Comparison of ENCODE assay signal across 7 cellular contexts in the genomic region with DNA sequence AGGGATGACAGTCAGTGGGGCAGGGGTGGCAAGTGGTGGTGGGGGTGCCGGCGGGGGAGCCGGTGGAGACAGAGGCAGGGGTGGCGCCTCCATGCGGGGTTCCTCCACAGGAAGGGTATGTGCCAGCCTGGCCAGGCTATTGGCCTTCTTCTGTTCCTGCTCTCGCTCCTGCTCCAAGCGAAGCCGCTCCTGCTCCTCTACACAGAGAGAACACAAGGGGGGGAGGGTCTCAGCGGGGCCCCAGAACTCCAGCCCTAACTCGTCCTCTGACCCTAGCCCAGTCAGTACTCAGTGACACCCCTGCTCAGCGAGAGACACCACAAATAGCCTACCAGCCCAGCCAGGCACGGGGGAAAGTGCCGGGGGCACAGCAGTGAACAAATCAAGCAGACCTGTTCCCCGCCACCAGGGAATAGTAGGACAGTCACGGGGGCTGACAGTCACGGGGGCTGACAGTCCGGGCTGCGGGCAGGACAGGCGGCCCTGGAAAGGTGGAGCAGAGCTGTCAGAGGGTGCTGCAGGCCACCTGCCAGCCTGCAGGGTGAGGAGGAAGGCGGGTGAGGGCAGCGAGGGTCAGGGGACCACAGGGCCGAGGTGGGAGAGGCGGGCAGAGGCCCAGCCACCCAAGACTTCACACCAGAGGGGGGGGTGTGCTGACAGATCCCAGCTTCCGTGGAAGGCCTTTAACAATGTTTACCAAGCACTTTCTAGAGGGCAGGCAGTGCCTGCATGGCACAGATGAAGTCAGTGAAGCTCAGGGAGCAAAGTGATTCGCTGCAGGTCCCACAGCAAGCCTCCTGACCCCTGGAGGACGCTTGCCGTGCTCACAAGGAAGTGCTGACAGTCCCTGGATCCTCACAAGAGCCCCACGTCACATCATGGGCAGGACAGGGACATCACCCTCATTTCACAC. TPM values are rescaled to one million over a fixed set of nuclear protein-coding genes. Genes with fewer than 3 reads are reported as not detected.
A peak's percentile ranks its signal among the peaks of the same experiment; 100 is the strongest.
DNase-seq lines count a peak whose midpoint lies in the region; ATAC-seq and TF ChIP-seq lines count a peak whose summit lies in the region.

No MANE protein-coding gene starts in this region.

- POLR2A ChIA-PET in T-cell (lab: Charles Lee), result no interaction called here

- H2AFZ ChIP-seq in GM23338, result no peak overlapping the region

- H3K36me3 ChIP-seq in GM23338 (ENCODE audit: insufficient read depth), result no peaks in the 10 kb centered on the region

- H3K36me3 Mint-ChIP-seq in GM23338 (ENCODE audit: low read depth) (peaks cover 10% of the 10 kb centered on the region; the same call in 1 of the 3 replicates), T-cell (no peaks in the 10 kb centered on the region)

- H3K4me1 Mint-ChIP-seq in GM23338 (peaks cover 48% of the 10 kb centered on the region), T-cell (peaks cover 59 to 67% (median 63%) of the 10 kb centered on the region in 3 donors)

- no peaks in the 10 kb centered on the region; the same call in 1 of the 2 replicates for H4K20me1 ChIP-seq in GM23338 (replicated peaks; ENCODE audit: insufficient read depth)

- 0 out of 4 replicates have a peak, but pooled peaks of 1 of the 2 experiments have one; percentile 13 for TF ChIP-seq CTCF in GM23338 (conservative IDR thresholded peaks at IDR 0.05; ENCODE audit: low read depth in 2 of 2)
- TF ChIP-seq CTCF in fibroblast of mammary gland (conservative IDR thresholded peaks at IDR 0.05; ENCODE audit: control insufficient read depth, insufficient read depth, low read depth, low read length), result peak; percentile 19

- CTCF ChIA-PET in T-cell (lab: Charles Lee), result interaction anchor here in 1 of 2 donors (0.6 kb wide), 1 partner anchor 56 kb away, joined by 14 read pairs; no protein-coding TSS in a partner anchor

- intact Hi-C loops in posterior vena cava (cut with DNase I), result no loop called here

- H3K27me3 Mint-ChIP-seq in GM23338 (ENCODE audit: insufficient read depth, low read depth, poor library complexity), result peaks cover 35% of the 10 kb centered on the region
- H3K27me3 Mint-ChIP-seq in T-cell, result no peaks in the 10 kb centered on the region

- H3K4me3 ChIP-seq in GM23338, result peak overlapping the region; percentile 83; the same call in 1 of the 2 replicates
- peak overlapping the region; percentile 34 for H3K4me3 ChIP-seq in fibroblast of mammary gland (ENCODE audit: control insufficient read depth, low read depth, low read length)

- no peaks in the 10 kb centered on the region for H3K9me2 ChIP-seq in GM23338 (ENCODE audit: insufficient read depth)

- DNase-seq in GM23338 (ENCODE audit: low spot score) (no peak), T-cell (no peak), fibroblast of mammary gland (ENCODE audit: low read depth) (peak; percentile 58), posterior vena cava (ENCODE audit: low spot score) (peak; percentile 83), DMS114 treated with DMSO at 0.1 percent for 48 hours (lab: John Stamatoyannopoulos, UW; ENCODE audit: unreplicated experiment) (no peak)
- no peak for DNase-seq in activated CD8-positive, alpha-beta memory T cell treated with anti-CD3 and anti-CD28 coated beads, Interleukin-2, amount 50 U/mL, for 48 hours

- no peaks in the 10 kb centered on the region for H3K27me3 ChIP-seq in GM23338 (ENCODE audit: insufficient read depth)

- H3K4me3 Mint-ChIP-seq in GM23338 (peak overlapping the region; percentile 96), T-cell (peak overlapping the region; percentile 39 to 99 (median 54))

- H3K9me3 Mint-ChIP-seq in GM23338 (peaks cover 3% of the 10 kb centered on the region; the same call in 1 of the 3 replicates), T-cell (no peaks in the 10 kb centered on the region)

- H3K4me1 ChIP-seq in GM23338 (ENCODE audit: insufficient read depth), result peaks cover 32% of the 10 kb centered on the region

- no peak overlapping the region for H3K27ac ChIP-seq in GM23338 (ENCODE audit: low read depth)

- H3K27ac Mint-ChIP-seq in GM23338 (peak overlapping the region; percentile 42; the same call in 1 of the 2 replicates), T-cell (peak overlapping the region; percentile 62 to 80)

- peaks cover 16% of the 10 kb centered on the region for H3F3A ChIP-seq in GM23338 (replicated peaks; ENCODE audit: low read depth)

- ATAC-seq in GM23338 (no peak), T-cell (replicated peaks in 1 of 4) (no peak), HG03108 (IDR thresholded peaks at IDR 0.05; ENCODE audit: unreplicated experiment) (no peak)

- H3K79me2 ChIP-seq in GM23338 (replicated peaks; ENCODE audit: insufficient read depth), result peaks cover 48% of the 10 kb centered on the region

- peak overlapping the region; percentile 97 for H3K4me2 ChIP-seq in GM23338

TF ChIP-seq in GM23338, 12 proteins besides CTCF, POLR2A, EP300 and RAD21:
- TF ChIP-seq NANOG (IDR thresholded peaks at IDR 0.05; ENCODE audit: borderline replicate concordance), result no peak

RNA-seq across cellular contexts. Expression of a gene that starts 5.3 kb away (rescaled TPM):
- total RNA-seq in GM23338 (2014; rRNA removed; shearing (Covaris generic)), result 6.4 and 10.4 TPM in 2 replicates
- 5.7 and 6.7 TPM in 2 replicates for polyA plus RNA-seq in GM23338 (2016; fragmentation: Nextera tagmentation; extraction: Ambion mirVana)
- total RNA-seq in T-cell, result 10 to 100 TPM; 43.0 to 97.8 (median 58.2) TPM
- total RNA-seq in posterior vena cava, result 10 to 100 TPM; 26.0 to 27.2 TPM

RNA-seq across cellular contexts. Expression of a gene that starts 58.2 kb away (rescaled TPM):
- total RNA-seq in GM23338 (2014; rRNA removed; shearing (Covaris generic)), result 38.9 and 52.4 TPM in 2 replicates
- polyA plus RNA-seq in GM23338 (2016; fragmentation: Nextera tagmentation; extraction: Ambion mirVana), result 13.7 and 14.3 TPM in 2 replicates
- total RNA-seq in T-cell (100 to 1,000 TPM; 124 to 172 (median 160) TPM), posterior vena cava (10 to 100 TPM; 38.7 to 42.9 TPM)

RNA-seq across cellular contexts. Expression of a gene that starts 59.3 kb away (rescaled TPM):
- total RNA-seq in GM23338 (2014; rRNA removed; shearing (Covaris generic)), result 72.7 and 108 TPM in 2 replicates
- 31.3 and 36.9 TPM in 2 replicates for polyA plus RNA-seq in GM23338 (2016; fragmentation: Nextera tagmentation; extraction: Ambion mirVana)
- total RNA-seq in T-cell (10 to 100 TPM; 27.8 to 33.7 (median 28.8) TPM), posterior vena cava (10 to 100 TPM; 20.8 to 24.0 TPM)

Comparison
In these comparisons a context has a peak if more than half of its experiments do, and no peak if none do; other contexts are left out.
1. DNase-seq: peak in fibroblast of mammary gland (single experiment) and posterior vena cava (single experiment); none in GM23338 (single experiment), T-cell (0 of 34), DMS114 treated with DMSO at 0.1 percent for 48 hours (single experiment) and activated CD8-positive, alpha-beta memory T cell treated with anti-CD3 and anti-CD28 coated beads, Interleukin-2, amount 50 U/mL, for 48 hours (single experiment).